ENCODE assay signal across 31 cellular contexts in genomic region chr20:17732907-17733521, GRCh38. TPM values are rescaled to one million over a fixed set of nuclear protein-coding genes. Genes with fewer than 3 reads are reported as not detected.
"Had no signal": no experiment of that assay in that cellular context is flagged by ENCODE, and none has a peak within 500 bp of the region (broad histone marks: within the 10 kb centered on the region; RNA-seq: fewer than 3 reads in every experiment).

No MANE protein-coding gene starts in this region.

- H3K27ac Mint-ChIP-seq: activated CD4-positive, alpha-beta memory T cell treated with anti-CD3 and anti-CD28 coated beads for 36 hours; activated CD4-positive, alpha-beta T cell treated with anti-CD3 and anti-CD28 coated beads, Interleukin-2, amount 10 ng/mL, durations not matched to agents 7 days and 5 days; activated naive CD8-positive, alpha-beta T cell had no signal

- H3K4me3 Mint-ChIP-seq: activated CD4-positive, alpha-beta memory T cell treated with anti-CD3 and anti-CD28 coated beads for 36 hours; activated CD4-positive, alpha-beta T cell treated with anti-CD3 and anti-CD28 coated beads, Interleukin-2, amount 10 ng/mL, durations not matched to agents 7 days and 5 days; activated naive CD8-positive, alpha-beta T cell; activated T-cell treated with anti-CD3 and anti-CD28 coated beads, Interleukin-2, amount 50 U/mL, for 4 hours had no signal

- H3K27me3 Mint-ChIP-seq: activated CD4-positive, alpha-beta T cell treated with anti-CD3 and anti-CD28 coated beads, Interleukin-2, amount 10 ng/mL, durations not matched to agents 7 days and 5 days had no signal

- DNase-seq: activated CD4-positive, alpha-beta memory T cell treated with anti-CD3 and anti-CD28 coated beads for 36 hours; activated CD4-positive, alpha-beta T cell treated with anti-CD3 and anti-CD28 coated beads, Interleukin-2, amount 10 ng/mL, durations not matched to agents 7 days and 5 days; activated CD4-positive, CD25-positive, alpha-beta regulatory T cell; activated CD8-positive, alpha-beta memory T cell treated with anti-CD3 and anti-CD28 coated beads for 24 hours; activated effector memory CD4-positive, alpha-beta T cell treated with anti-CD3 and anti-CD28 coated beads, Interleukin-2, amount 50 U/mL, for 16 hours; activated naive CD4-positive, alpha-beta T cell treated with Interleukin-2 at 50 U/mL for 16 hours; activated T-cell treated with anti-CD3 and anti-CD28 coated beads, Interleukin-2, amount 50 U/mL, for 4 hours; amygdala; brain microvascular endothelial cell; Karpas-422; MM.1S; NCI-H1105; NCI-H1436; NCI-H1694 treated with DMSO at 0.1 percent for 48 hours; NCI-H2029 treated with DMSO at 0.1 percent for 48 hours; NCI-H345; NCI-H510A; NCI-H526 treated with DMSO at 0.1 percent for 48 hours; NK-92 treated with Interleukin-12 subunit alpha and Interleukin-12 subunit beta, amount 100 ng/mL, for 24 hours; OCI-M1; RPMI8226; SHP77; SW 1271 had no signal

- H3K36me3 Mint-ChIP-seq: activated CD4-positive, alpha-beta memory T cell treated with anti-CD3 and anti-CD28 coated beads for 36 hours; activated naive CD8-positive, alpha-beta T cell had no signal

- H3K27me3 ChIP-seq: brain microvascular endothelial cell, cardiac muscle cell, SJSA1 had no signal

- H3K4me3 ChIP-seq: cardiac muscle cell, K562, SJSA1 had no signal

- H3K27ac ChIP-seq: brain microvascular endothelial cell, cardiac muscle cell, SJSA1 had no signal

- FAIRE-seq: astrocyte, K562 had no signal

- H3K36me3 ChIP-seq: brain microvascular endothelial cell, cardiac muscle cell, SJSA1 had no signal

- H3K4me1 Mint-ChIP-seq: activated CD4-positive, alpha-beta T cell treated with anti-CD3 and anti-CD28 coated beads, Interleukin-2, amount 10 ng/mL, durations not matched to agents 7 days and 5 days had no signal

- ATAC-seq: activated T-cell treated with anti-CD3 and anti-CD28 coated beads, Interleukin-2, amount 50 U/mL, for 4 hours; K562; Panc1; SK-N-SH treated with all-trans-retinoic acid at 6 μM for 48 hours had no signal

RNA-seq across cellular contexts. Expression of gene BANF2, which starts 33.2 kb away (rescaled TPM):
- total RNA-seq: activated CD4-positive, alpha-beta memory T cell treated with anti-CD3 and anti-CD28 coated beads for 36 hours; activated CD4-positive, alpha-beta T cell treated with anti-CD3 and anti-CD28 coated beads, Interleukin-2, amount 10 ng/mL, durations not matched to agents 7 days and 5 days; activated T-cell treated with anti-CD3 and anti-CD28 coated beads, Interleukin-2, amount 50 U/mL, for 4 hours; astrocyte; cardiac muscle cell; K562; SJSA1; T-helper 1 cell treated with Interleukin-12 subunit alpha and Interleukin-12 subunit beta and Interleukin-4 antibody, amounts not matched to agents 30 ng/mL and 1 ng/mL, for 36 hours had no signal
- polyA plus RNA-seq: cardiac muscle cell, K562 had no signal
